Comparison of ENCODE assay signal across 23 cellular contexts in genomic region chr7:560966-561630, GRCh38. TPM values are rescaled to one million over a fixed set of nuclear protein-coding genes. Genes with fewer than 3 reads are reported as not detected.
DNase-seq lines count a peak whose midpoint lies in the region; ATAC-seq and TF ChIP-seq lines count a peak whose summit lies in the region.
"Had no signal": no experiment of that assay in that cellular context is flagged by ENCODE, and none has a peak within 500 bp of the region (broad histone marks: within the 10 kb centered on the region; RNA-seq: fewer than 3 reads in every experiment).

No MANE protein-coding gene starts in this region.

- no peak overlapping the region for H2AFZ ChIP-seq in neuronal stem cell (ENCODE audit: low read length)
- H2AFZ ChIP-seq: GM23248 had no signal

- H3K9me3 ChIP-seq in right atrium auricular region = no peaks in the 10 kb centered on the region
- peaks cover 5% of the 10 kb centered on the region in 2 donors for H3K9me3 ChIP-seq in neuronal stem cell (replicated peaks in 1 of 2; ENCODE audit: control insufficient read depth in 2 of 2, insufficient read depth in 1 of 2, low read depth in 1 of 2, low read length in 2 of 2)
- peaks cover 0 to 4% (median 0%) of the 10 kb centered on the region in 8 donors for H3K9me3 ChIP-seq in spleen
- H3K9me3 ChIP-seq: BLaER1 had no signal

- no peak overlapping the region for H3K4ac ChIP-seq in neuronal stem cell (ENCODE audit: low read length)

- no peak overlapping the region for H2AK5ac ChIP-seq in neuronal stem cell (ENCODE audit: low read depth, low read length)

- H3K27ac ChIP-seq in right atrium auricular region (no peak overlapping the region), neuronal stem cell (replicated peaks; ENCODE audit: low read length) (no peak overlapping the region), spleen (peak overlapping the region in 5 of 8 donors; percentile 44 to 68 (median 58))
- H3K27ac ChIP-seq: 22Rv1, BLaER1, GM23248 had no signal

- peak overlapping the region; percentile 80 for H3K18ac ChIP-seq in neuronal stem cell (ENCODE audit: low read length)

- intact Hi-C loops in Right ventricle myocardium inferior (cut with DNase I) (no loop called here), spleen (cut with DNase I; ENCODE audit: low total_unique reads) (no loop called here)

- no peak for ATAC-seq in Right ventricle myocardium inferior
- ATAC-seq in GM18498 (IDR thresholded peaks at IDR 0.05; ENCODE audit: unreplicated experiment) = no peak
- ATAC-seq: GM12878, HCT116 had no signal

- peak overlapping the region; percentile 61 for H3K9ac ChIP-seq in neuronal stem cell (ENCODE audit: low read depth, low read length, poor library complexity)
- H3K9ac ChIP-seq: BLaER1, GM23248 had no signal

- H3K14ac ChIP-seq in neuronal stem cell (ENCODE audit: low read length) = peak overlapping the region; percentile 67

- H2BK15ac ChIP-seq in neuronal stem cell (ENCODE audit: low read length) = no peak overlapping the region

- H3K4me2 ChIP-seq in neuronal stem cell (ENCODE audit: insufficient read depth, low read length, poor library complexity, severe bottlenecking) = no peak overlapping the region

- no CpG with 5 or more reads among the region's 21 CpGs for WGBS in neuronal stem cell (ENCODE audit: extremely low coverage in 2 of 2, insufficient read length in 2 of 2, insufficient replicate concordance in 1 of 2), 2 donors
- WGBS in spleen, 5 donors = 76 to 89% (median 83%) methylated on average over 20 to 21 of the region's 21 CpGs

- DNase-seq in Right ventricle myocardium inferior (ENCODE audit: missing footprints) (peak; percentile 63), right atrium auricular region (ENCODE audit: low spot score) (no peak), epithelial cell of proximal tubule (ENCODE audit: low read depth) (no peak), neuronal stem cell (ENCODE audit: low spot score) (no peak), spleen (no peak), anterior cingulate cortex (lab: John Stamatoyannopoulos, UW) (no peak)
- DNase-seq in activated CD4-positive, alpha-beta T cell treated with anti-CD3 and anti-CD28 coated beads, Interleukin-2, amount 50 U/mL, for 48 hours = no peak
- DNase-seq: CD4-positive, alpha-beta T cell; COR-L47; DMS79 treated with DMSO at 0.1 percent for 48 hours; GM23248; Kasumi-1; NCI-H1417; NCI-H1694 treated with DMSO at 0.1 percent for 48 hours; NCI-H2107; NCI-H446 treated with DMSO at 0.1 percent for 48 hours; NCI-H526 treated with DMSO at 0.1 percent for 48 hours; OCI-M1 had no signal

- no peak overlapping the region for H4K8ac ChIP-seq in neuronal stem cell (ENCODE audit: low read depth, low read length)

- TF ChIP-seq POLR2A in spleen (IDR thresholded peaks at IDR 0.05) = no peak

- no peak overlapping the region for H2BK12ac ChIP-seq in neuronal stem cell (ENCODE audit: low read length)

- H3K4me1 ChIP-seq in right atrium auricular region (peaks cover 0 to 17% of the 10 kb centered on the region in 2 donors), neuronal stem cell (ENCODE audit: control insufficient read depth in 2 of 2, insufficient read depth in 1 of 2, low read depth in 1 of 2, low read length in 2 of 2) (no peaks in the 10 kb centered on the region), spleen (peaks cover 0 to 37% (median 14%) of the 10 kb centered on the region in 6 donors)

- no peaks in the 10 kb centered on the region for H3K27me3 ChIP-seq in right atrium auricular region
- H3K27me3 ChIP-seq in neuronal stem cell (ENCODE audit: control insufficient read depth in 3 of 3, insufficient read depth in 3 of 3, low read depth in 1 of 3, low read length in 3 of 3) = no peaks in the 10 kb centered on the region
- H3K27me3 ChIP-seq in spleen (replicated peaks in 1 of 7) = no peaks in the 10 kb centered on the region
- H3K27me3 ChIP-seq: BLaER1 had no signal

- TF ChIP-seq CTCF in right atrium auricular region (IDR thresholded peaks at IDR 0.05) = no peak
- TF ChIP-seq CTCF in epithelial cell of proximal tubule (conservative IDR thresholded peaks at IDR 0.05; ENCODE audit: low read depth, low read length) = peak; percentile 27
- peak in 1 of 11 experiments; percentile 11 for TF ChIP-seq CTCF in spleen (IDR thresholded peaks at IDR 0.05 in 8 of 11, conservative IDR thresholded peaks at IDR 0.05 in 3 of 11)

- H3K4me3 ChIP-seq in right atrium auricular region (no peak overlapping the region), epithelial cell of proximal tubule (ENCODE audit: low read depth, low read length) (peak overlapping the region; percentile 40), neuronal stem cell (ENCODE audit: low read length in 2 of 2) (peak overlapping the region in 1 of 2 donors; percentile 63), spleen (no peak overlapping the region)
- H3K4me3 ChIP-seq: BLaER1, GM12878, GM23248 had no signal

- H3K36me3 ChIP-seq in right atrium auricular region (no peaks in the 10 kb centered on the region), neuronal stem cell (replicated peaks in 1 of 2; ENCODE audit: control insufficient read depth in 2 of 2, insufficient read depth in 2 of 2, low read length in 2 of 2) (no peaks in the 10 kb centered on the region), spleen (no peaks in the 10 kb centered on the region)
- H3K36me3 ChIP-seq: BLaER1 had no signal

- peak overlapping the region; percentile 95 for H3K23ac ChIP-seq in neuronal stem cell (ENCODE audit: low read depth, low read length, poor library complexity)

- H2BK5ac ChIP-seq in neuronal stem cell (ENCODE audit: low read length) = no peak overlapping the region

- H2BK120ac ChIP-seq in neuronal stem cell (ENCODE audit: low read depth, low read length) = no peak overlapping the region

- H4K91ac ChIP-seq in neuronal stem cell (ENCODE audit: low read depth, low read length, poor library complexity) = peak overlapping the region; percentile 53

- peaks cover 2% of the 10 kb centered on the region for H3K79me1 ChIP-seq in neuronal stem cell (ENCODE audit: low read depth, low read length)

RNA-seq across cellular contexts. Expression of gene PDGFA, which starts 41.5 kb away (rescaled TPM):
- total RNA-seq in Right ventricle myocardium inferior (37.2 TPM), right atrium auricular region (10 to 100 TPM; 31.8 to 34.2 TPM), epithelial cell of proximal tubule (11.6 and 27.3 TPM in 2 replicates), spleen (10 to 100 TPM; 16.1 to 49.5 (median 24.5) TPM)
- 6.2 TPM for polyA plus RNA-seq in neuronal stem cell (2013, experiment 1 of 2)
- polyA plus RNA-seq in neuronal stem cell (2013, experiment 2 of 2) = 5.7 TPM
- polyA plus RNA-seq in spleen = 10 to 100 TPM in 1 of 3 donors, 1 to 10 TPM in 2; 6.1 to 16.8 (median 9.9) TPM

Comparison
In these comparisons a context has a peak if more than half of its experiments do, and no peak if none do; other contexts are left out.
1. H3K27ac ChIP-seq: peak in spleen (5 of 8); none in right atrium auricular region (0 of 2) and neuronal stem cell (single experiment).